ENCODE assay signal across 27 cellular contexts in genomic region chr20:42067174-42067573, GRCh38.
"Had no signal": no experiment of that assay in that cellular context is flagged by ENCODE, and none has a peak within 500 bp of the region (broad histone marks: within the 10 kb centered on the region; RNA-seq: fewer than 3 reads in every experiment).

No MANE protein-coding gene starts in this region.

- H3K27ac Mint-ChIP-seq: naive B cell; naive thymus-derived CD8-positive, alpha-beta T cell; natural killer cell treated with Interleukin-12 subunit alpha and Interleukin-12 subunit beta and Interleukin-15 and Interleukin-18, amount 100 ng/mL, for 72 hours; neural progenitor cell; stimulated activated effector memory CD8-positive, alpha-beta T cell treated with anti-CD3 and anti-CD28 coated beads, Interleukin-12 subunit alpha, Interleukin-12 subunit beta, amount 100 ng/mL, for 72 hours; stimulated activated naive B cell treated with anti-CD40 and anti-IgM and Interleukin-4, amounts not matched to agents 10 μg/mL and 1 μg/mL and 100 μg/mL, for 72 hours; stimulated activated naive CD8-positive, alpha-beta T cell treated with anti-CD3 and anti-CD28 coated beads, Interleukin-15, Interleukin-2, amounts not matched to agents 100 ng/mL and 50 ng/mL, for 24 hours had no signal

- H3K4me1 Mint-ChIP-seq: naive B cell; naive thymus-derived CD8-positive, alpha-beta T cell; neural progenitor cell; stimulated activated effector memory CD8-positive, alpha-beta T cell treated with anti-CD3 and anti-CD28 coated beads, Interleukin-12 subunit alpha, Interleukin-12 subunit beta, amount 100 ng/mL, for 72 hours; stimulated activated naive B cell treated with anti-CD40 and anti-IgM and Interleukin-4, amounts not matched to agents 10 μg/mL and 1 μg/mL and 100 μg/mL, for 72 hours had no signal

- H3K36me3 Mint-ChIP-seq: naive B cell; naive thymus-derived CD8-positive, alpha-beta T cell; natural killer cell treated with Interleukin-12 subunit alpha and Interleukin-12 subunit beta and Interleukin-15 and Interleukin-18, amount 100 ng/mL, for 72 hours; neural progenitor cell; stimulated activated effector memory CD8-positive, alpha-beta T cell treated with anti-CD3 and anti-CD28 coated beads, Interleukin-12 subunit alpha, Interleukin-12 subunit beta, amount 100 ng/mL, for 72 hours; stimulated activated naive B cell treated with anti-CD40 and anti-IgM and Interleukin-4, amounts not matched to agents 10 μg/mL and 1 μg/mL and 100 μg/mL, for 72 hours had no signal

- H3K9me3 ChIP-seq: neutrophil, pancreas, prostate gland, right lobe of liver, sigmoid colon, stomach, thoracic aorta, thyroid gland, tibial nerve, upper lobe of left lung, vagina had no signal

- DNase-seq: naive B cell; naive thymus-derived CD8-positive, alpha-beta T cell; nucleus accumbens; pancreas; right cardiac atrium; right lobe of liver; sigmoid colon; small intestine; stimulated activated CD4-positive, alpha-beta T cell treated with anti-CD3 and anti-CD28 coated beads, Interleukin-15, amount 100 ng/mL, for 24 hours; stimulated activated CD4-positive, alpha-beta T cell treated with anti-CD3 and anti-CD28 coated beads, Interleukin-2, amount 100 ng/mL, for 24 hours; stimulated activated CD4-positive, alpha-beta T cell treated with anti-CD3 and anti-CD28 coated beads, Interleukin-2, amount 100 ng/mL, for 48 hours; stimulated activated CD4-positive, alpha-beta T cell treated with anti-CD3 and anti-CD28 coated beads, Interleukin-4, amount 100 ng/mL, for 24 hours; stimulated activated naive B cell treated with anti-CD40 and anti-IgM and Interleukin-4, amounts not matched to agents 10 μg/mL and 1 μg/mL and 100 μg/mL, for 72 hours; stimulated activated naive CD4-positive, alpha-beta T cell treated with Interleukin-2 at 50 U/mL for 16 hours; stomach; thyroid gland; trophoblast cell; upper lobe of left lung had no signal

- H3K27me3 ChIP-seq: neural progenitor cell, neutrophil, right lobe of liver, sigmoid colon, stomach, thyroid gland, tibial nerve, upper lobe of left lung, vagina had no signal

- H3K9ac ChIP-seq: neural progenitor cell had no signal

- H3K27me3 Mint-ChIP-seq: stimulated activated naive B cell treated with anti-CD40 and anti-IgM and Interleukin-4, amounts not matched to agents 10 μg/mL and 1 μg/mL and 100 μg/mL, for 72 hours; stimulated activated naive CD8-positive, alpha-beta T cell treated with anti-CD3 and anti-CD28 coated beads, Interleukin-15, Interleukin-2, amounts not matched to agents 100 ng/mL and 50 ng/mL, for 24 hours had no signal

- H3K4me3 ChIP-seq: neural progenitor cell, pancreas, prostate gland, right lobe of liver, sigmoid colon, stomach, thoracic aorta, thyroid gland, tibial nerve, upper lobe of left lung, vagina had no signal

- H3K27ac ChIP-seq: neural progenitor cell, neutrophil, pancreas, prostate gland, right lobe of liver, sigmoid colon, stomach, thoracic aorta, thyroid gland, tibial nerve, upper lobe of left lung, vagina had no signal

- H3K9me3 Mint-ChIP-seq: neural progenitor cell; stimulated activated effector memory CD8-positive, alpha-beta T cell treated with anti-CD3 and anti-CD28 coated beads, Interleukin-12 subunit alpha, Interleukin-12 subunit beta, amount 100 ng/mL, for 72 hours; stimulated activated naive B cell treated with anti-CD40 and anti-IgM and Interleukin-4, amounts not matched to agents 10 μg/mL and 1 μg/mL and 100 μg/mL, for 72 hours; stimulated activated naive CD8-positive, alpha-beta T cell treated with anti-CD3 and anti-CD28 coated beads, Interleukin-15, Interleukin-2, amounts not matched to agents 100 ng/mL and 50 ng/mL, for 24 hours had no signal

- H3K4me3 Mint-ChIP-seq: naive thymus-derived CD8-positive, alpha-beta T cell; natural killer cell treated with Interleukin-12 subunit alpha and Interleukin-12 subunit beta and Interleukin-15 and Interleukin-18, amount 100 ng/mL, for 72 hours; neural progenitor cell; stimulated activated effector memory CD8-positive, alpha-beta T cell treated with anti-CD3 and anti-CD28 coated beads, Interleukin-12 subunit alpha, Interleukin-12 subunit beta, amount 100 ng/mL, for 72 hours; stimulated activated naive B cell treated with anti-CD40 and anti-IgM and Interleukin-4, amounts not matched to agents 10 μg/mL and 1 μg/mL and 100 μg/mL, for 72 hours; stimulated activated naive CD8-positive, alpha-beta T cell treated with anti-CD3 and anti-CD28 coated beads, Interleukin-15, Interleukin-2, amounts not matched to agents 100 ng/mL and 50 ng/mL, for 24 hours had no signal

- H3K4me1 ChIP-seq: neural progenitor cell, pancreas, prostate gland, right lobe of liver, sigmoid colon, stomach, thyroid gland, tibial nerve, upper lobe of left lung, vagina had no signal

- H3K36me3 ChIP-seq: neural progenitor cell, neutrophil, pancreas, prostate gland, right lobe of liver, sigmoid colon, stomach, thoracic aorta, thyroid gland, tibial nerve, upper lobe of left lung, vagina had no signal
